ENCODE assay signal across 16 cellular contexts in genomic region chr19:42291437-42291815, GRCh38. TPM values are rescaled to one million over a fixed set of nuclear protein-coding genes. Genes with fewer than 3 reads are reported as not detected.
DNase-seq lines count a peak whose midpoint lies in the region; ATAC-seq and TF ChIP-seq lines count a peak whose summit lies in the region.
"Had no signal": no experiment of that assay in that cellular context is flagged by ENCODE, and none has a peak within 500 bp of the region (broad histone marks: within the 10 kb centered on the region; RNA-seq: fewer than 3 reads in every experiment).

No MANE protein-coding gene starts in this region.

- no peak for TF ChIP-seq POLR2A in stomach (IDR thresholded peaks at IDR 0.05)

- H3K4me1 ChIP-seq in stomach (peaks cover 5 to 59% (median 28%) of the 10 kb centered on the region in 4 donors), upper lobe of right lung (no peaks in the 10 kb centered on the region)

- no peaks in the 10 kb centered on the region for H3K9me3 ChIP-seq in stomach
- H3K9me3 ChIP-seq in upper lobe of right lung, result no peaks in the 10 kb centered on the region
- H3K9me3 ChIP-seq: ovary had no signal

- no peaks in the 10 kb centered on the region for H3K27me3 ChIP-seq in stomach
- H3K27me3 ChIP-seq in upper lobe of right lung, result no peaks in the 10 kb centered on the region
- H3K27me3 ChIP-seq: ovary had no signal

- no peak overlapping the region for H3K4me3 Mint-ChIP-seq in activated naive CD4-positive, alpha-beta T cell treated with anti-CD3 and anti-CD28 coated beads, Interleukin-2, amount 50 U/mL, for 24 hours
- no peak overlapping the region for H3K4me3 Mint-ChIP-seq in T-cell

- 23 to 63% (median 34%) methylated on average over 9 of the region's 9 CpGs for WGBS in stomach, 5 donors

- peaks cover 2% of the 10 kb centered on the region for H3K36me3 Mint-ChIP-seq in activated naive CD4-positive, alpha-beta T cell treated with anti-CD3 and anti-CD28 coated beads, Interleukin-2, amount 50 U/mL, for 24 hours
- peaks cover 13% of the 10 kb centered on the region for H3K36me3 Mint-ChIP-seq in T-cell

- DNase-seq in activated naive CD4-positive, alpha-beta T cell treated with anti-CD3 and anti-CD28 coated beads, Interleukin-2, amount 50 U/mL, for 16 hours, result no peak
- DNase-seq in T-cell, result no peak
- DNase-seq in iPS-NIHi11 (ENCODE audit: low spot score), result peak; percentile 53
- peak; percentile 77 for DNase-seq in stomach
- DNase-seq in EL, result no peak
- no peak for DNase-seq in upper lobe of right lung
- DNase-seq: COR-L47, MM.1S, NCI-H187, NCI-H446 treated with DMSO at 0.1 percent for 48 hours had no signal

- H3K27me3 Mint-ChIP-seq in activated naive CD4-positive, alpha-beta T cell treated with anti-CD3 and anti-CD28 coated beads, Interleukin-2, amount 50 U/mL, for 24 hours, result no peaks in the 10 kb centered on the region
- no peaks in the 10 kb centered on the region for H3K27me3 Mint-ChIP-seq in T-cell

- no peaks in the 10 kb centered on the region for H3K9me3 Mint-ChIP-seq in activated naive CD4-positive, alpha-beta T cell treated with anti-CD3 and anti-CD28 coated beads, Interleukin-2, amount 50 U/mL, for 24 hours
- H3K9me3 Mint-ChIP-seq in T-cell, result no peaks in the 10 kb centered on the region

- peaks cover 10% of the 10 kb centered on the region for H3K4me1 Mint-ChIP-seq in activated naive CD4-positive, alpha-beta T cell treated with anti-CD3 and anti-CD28 coated beads, Interleukin-2, amount 50 U/mL, for 24 hours
- H3K4me1 Mint-ChIP-seq in T-cell, result peaks cover 9 to 13% (median 13%) of the 10 kb centered on the region in 3 donors

- H3K27ac Mint-ChIP-seq in activated naive CD4-positive, alpha-beta T cell treated with anti-CD3 and anti-CD28 coated beads, Interleukin-2, amount 50 U/mL, for 24 hours, result peak overlapping the region; percentile 48
- H3K27ac Mint-ChIP-seq in T-cell, result peak overlapping the region; percentile 70 to 75

- POLR2A ChIA-PET in T-cell (lab: Charles Lee), result no interaction called here

- H3K27ac ChIP-seq in stomach (peak overlapping the region in 4 of 5 donors; percentile 9 to 53 (median 22)), upper lobe of right lung (no peak overlapping the region)
- H3K27ac ChIP-seq: ovary had no signal

- H3K36me3 ChIP-seq in stomach (peaks cover 76 to 94% (median 89%) of the 10 kb centered on the region in 4 donors), upper lobe of right lung (peaks cover 81% of the 10 kb centered on the region)
- H3K36me3 ChIP-seq: ovary had no signal

- H3K4me3 ChIP-seq in stomach (no peak overlapping the region), upper lobe of right lung (no peak overlapping the region)
- H3K4me3 ChIP-seq: ovary had no signal

- ATAC-seq in T-cell (replicated peaks in 1 of 4) (no peak), upper lobe of right lung (no peak), GM21786 (IDR thresholded peaks at IDR 0.05; ENCODE audit: unreplicated experiment) (no peak)

- TF ChIP-seq CTCF in stomach (IDR thresholded peaks at IDR 0.05) (no peak), upper lobe of right lung (IDR thresholded peaks at IDR 0.05) (no peak)

- CTCF ChIA-PET in T-cell (lab: Charles Lee), result no interaction called here

- TF ChIP-seq EP300 in stomach (IDR thresholded peaks at IDR 0.05), result no peak

- intact Hi-C loops in stomach (cut with DNase I; ENCODE audit: low total_unique reads) (no loop called here), upper lobe of right lung (cut with DNase I) (no loop called here)

RNA-seq across cellular contexts. Expression of gene PRR19, which starts 10.5 kb away (rescaled TPM):
- total RNA-seq in T-cell (under 1 TPM in 4 of 5 donors, not detected in 1; 0.18 to 0.35 (median 0.27) TPM), stomach (not detected), upper lobe of right lung (0.52 TPM)
- under 1 TPM in 2 of 3 donors, not detected in 1; 0.68 to 0.98 TPM for polyA plus RNA-seq in stomach
- total RNA-seq: skeletal muscle tissue, urinary bladder had no signal

RNA-seq across cellular contexts. Expression of gene PAFAH1B3, which starts 11.0 kb away (rescaled TPM):
- 10 to 100 TPM; 15.2 to 22.2 (median 19.1) TPM for total RNA-seq in T-cell
- 10 to 100 TPM in 3 of 5 donors, 1 to 10 TPM in 1, not detected in 1; 7.5 to 58.1 (median 17.9) TPM for total RNA-seq in stomach
- polyA plus RNA-seq in stomach, result 10 to 100 TPM; 33.4 to 37.1 (median 34.3) TPM
- total RNA-seq in upper lobe of right lung, result 13.2 TPM

RNA-seq across cellular contexts. Expression of gene TMEM145, which starts 21.7 kb away (rescaled TPM):
- total RNA-seq in T-cell, result not detected
- 10 to 100 TPM in 1 of 5 donors, under 1 TPM in 1, not detected in 3; 0.37 to 44.3 TPM for total RNA-seq in stomach
- polyA plus RNA-seq in stomach, result 1 to 10 TPM in 1 of 3 donors, under 1 TPM in 2; 0.50 to 1.1 (median 0.61) TPM
- total RNA-seq in upper lobe of right lung, result 0.35 TPM
- total RNA-seq: glomerular endothelial cell, urinary bladder had no signal

RNA-seq across cellular contexts. Expression of gene CIC, which starts 22.4 kb away (rescaled TPM):
- total RNA-seq in T-cell (100 to 1,000 TPM in 4 of 5 donors, 10 to 100 TPM in 1; 93.9 to 110 (median 104) TPM), stomach (10 to 100 TPM; 19.8 to 60.3 (median 39.1) TPM), upper lobe of right lung (76.7 TPM)
- 10 to 100 TPM; 15.4 to 31.8 (median 21.5) TPM for polyA plus RNA-seq in stomach

RNA-seq across cellular contexts. Expression of gene MEGF8, which starts 34.0 kb away (rescaled TPM):
- 10 to 100 TPM in 2 of 5 donors, 1 to 10 TPM in 3; 5.2 to 11.4 (median 9.6) TPM for total RNA-seq in T-cell
- 10 to 100 TPM; 12.3 to 46.3 (median 21.0) TPM for total RNA-seq in stomach
- 1 to 10 TPM; 2.6 to 5.2 (median 3.6) TPM for polyA plus RNA-seq in stomach
- total RNA-seq in upper lobe of right lung, result 18.4 TPM

Comparison
In these comparisons a context has a peak if more than half of its experiments do, and no peak if none do; other contexts are left out.
1. DNase-seq: peak in iPS-NIHi11 (single experiment) and stomach (single experiment); none in activated naive CD4-positive, alpha-beta T cell treated with anti-CD3 and anti-CD28 coated beads, Interleukin-2, amount 50 U/mL, for 16 hours (single experiment), T-cell (0 of 34), EL (single experiment) and upper lobe of right lung (single experiment).